In the genomic region with DNA sequence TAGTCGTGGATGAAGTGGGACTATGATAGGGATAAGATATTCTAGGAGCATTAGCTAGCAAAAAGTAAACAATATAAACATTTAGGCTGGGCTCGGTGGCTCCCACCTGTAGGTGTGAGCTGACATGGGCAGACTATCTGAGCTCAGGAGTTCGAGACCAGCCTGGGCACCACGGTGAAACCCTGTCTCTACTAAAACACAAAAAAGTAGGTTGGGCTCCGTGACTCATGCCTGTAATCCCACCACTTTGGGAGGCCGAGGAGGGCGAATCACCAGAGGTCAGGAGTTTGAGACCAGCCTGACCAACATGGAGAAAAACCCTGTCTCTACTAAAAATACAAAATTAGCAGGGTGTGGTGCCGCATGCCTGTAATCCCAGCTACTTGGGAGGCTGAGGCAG, we compare ENCODE assay signal across 7 cellular contexts. TPM values are rescaled to one million over a fixed set of nuclear protein-coding genes. Genes with fewer than 3 reads are reported as not detected.
DNase-seq lines count a peak whose midpoint lies in the region; ATAC-seq, FAIRE-seq and TF ChIP-seq lines count a peak whose summit lies in the region.
"Not testable (repeated sequence)": the region's sequence is repeated elsewhere in the genome, so short reads cannot be mapped to it uniquely, and the experiment has no call there.

No MANE protein-coding gene starts in this region.

- H3K27me3 ChIP-seq in RWPE2 (ENCODE audit: insufficient read depth, poor library complexity, severe bottlenecking); HepG2 (ENCODE audit: control insufficient read depth in 1 of 2, insufficient read depth in 2 of 2, low read length in 2 of 2); psoas muscle (ENCODE audit: insufficient read depth in 3 of 3, low read length in 2 of 3): not testable (repeated sequence)

- not testable (repeated sequence) for FAIRE-seq in HepG2 (lab: Jason Lieb, UNC)

- peaks cover 99% of the 10 kb centered on the region for H4K20me1 ChIP-seq in HepG2 (ENCODE audit: insufficient read depth, low read length)

- H3K4me3 Mint-ChIP-seq in HFFc6: peak overlapping the region; percentile 30; the same call in 1 of the 2 replicates
- H3K4me3 Mint-ChIP-seq in activated naive CD8-positive, alpha-beta T cell treated with anti-CD3 and anti-CD28 coated beads, Interleukin-2, amount 50 U/mL, for 24 hours: not testable (repeated sequence)
- peak overlapping the region in 1 of 2 donors; percentile 44 for H3K4me3 Mint-ChIP-seq in effector memory CD8-positive, alpha-beta T cell

- CTCF ChIA-PET in HepG2 (lab: Yijun Ruan, JAX; ENCODE audit: low intra/inter-chr PET ratio, low total read pairs): not testable (repeated sequence)

- H3K27ac Mint-ChIP-seq in HFFc6: peak overlapping the region; percentile 79
- peak overlapping the region; percentile 29 for H3K27ac Mint-ChIP-seq in activated naive CD8-positive, alpha-beta T cell treated with anti-CD3 and anti-CD28 coated beads, Interleukin-2, amount 50 U/mL, for 24 hours
- H3K27ac Mint-ChIP-seq in effector memory CD8-positive, alpha-beta T cell: peak overlapping the region; percentile 72 to 83

- H3K9ac ChIP-seq in HepG2 (ENCODE audit: insufficient read depth, low read depth, low read length): not testable (repeated sequence)

- not testable (repeated sequence) for BruUV-seq in HepG2 (replicated peaks; lab: Mats Ljungman, UMichigan)

- H3K27me3 Mint-ChIP-seq in HFFc6 (ENCODE audit: insufficient read depth); activated naive CD8-positive, alpha-beta T cell treated with anti-CD3 and anti-CD28 coated beads, Interleukin-2, amount 50 U/mL, for 24 hours; effector memory CD8-positive, alpha-beta T cell: not testable (repeated sequence)

- peak; percentile 62 for DNase-seq in EH (ENCODE audit: low read depth)
- peak; percentile 51 for DNase-seq in HFFc6
- DNase-seq in RWPE2 (ENCODE audit: low spot score); activated naive CD8-positive, alpha-beta T cell treated with anti-CD3 and anti-CD28 coated beads, Interleukin-2, amount 50 U/mL, for 24 hours; effector memory CD8-positive, alpha-beta T cell; HepG2 (ENCODE audit: low spot score); psoas muscle: not testable (repeated sequence)

- POLR2A ChIA-PET in HepG2 (lab: Yijun Ruan, JAX): interaction anchor here (0.7 to 23.6 kb wide), 8 partner anchors 7 to 99 kb away, joined by 4 to 319 read pairs (median 14); partner anchors contain the start of genes NFS1, RBM39 and ROMO1

- not testable (repeated sequence) for TF ChIP-seq POLR2A in HepG2 (IDR thresholded peaks at IDR 0.05; ENCODE audit: insufficient read depth in 1 of 2, low read depth in 2 of 2, low read length in 2 of 2)

- not testable (repeated sequence) for H3K9me3 ChIP-seq in RWPE2 (ENCODE audit: severe bottlenecking); HepG2 (ENCODE audit: low read length); psoas muscle

- H3K4me1 ChIP-seq in RWPE2 (ENCODE audit: insufficient read depth, poor library complexity, severe bottlenecking); HepG2 (ENCODE audit: insufficient read depth, low read length): not testable (repeated sequence)
- peaks cover 77% of the 10 kb centered on the region for H3K4me1 ChIP-seq in psoas muscle

- TF ChIP-seq CTCF in HFFc6 (IDR thresholded peaks at IDR 0.05); RWPE2 (IDR thresholded peaks at IDR 0.05; ENCODE audit: poor library complexity, severe bottlenecking); HepG2 (CRISPR knock-in tag; IDR thresholded peaks at IDR 0.05); psoas muscle (IDR thresholded peaks at IDR 0.05): not testable (repeated sequence)

- H3K4me1 Mint-ChIP-seq in HFFc6 (ENCODE audit: low read depth): peaks cover 32% of the 10 kb centered on the region
- H3K4me1 Mint-ChIP-seq in activated naive CD8-positive, alpha-beta T cell treated with anti-CD3 and anti-CD28 coated beads, Interleukin-2, amount 50 U/mL, for 24 hours: peaks cover 58% of the 10 kb centered on the region
- H3K4me1 Mint-ChIP-seq in effector memory CD8-positive, alpha-beta T cell (ENCODE audit: low read depth in 2 of 2): peaks cover 24 to 55% of the 10 kb centered on the region in 2 donors

- H3K4me3 ChIP-seq in RWPE2 (ENCODE audit: severe bottlenecking); HepG2 (replicated peaks in 1 of 3; ENCODE audit: insufficient read depth in 1 of 3, low read depth in 2 of 3, low read length in 3 of 3); psoas muscle: not testable (repeated sequence)

- TF ChIP-seq EP300 in HepG2 (IDR thresholded peaks at IDR 0.05; ENCODE audit: low read depth in 2 of 2, low read length in 2 of 2); HepG2 (CRISPR knock-in tag; IDR thresholded peaks at IDR 0.05; ENCODE audit: borderline replicate concordance): not testable (repeated sequence)

- H3K36me3 ChIP-seq in RWPE2 (ENCODE audit: low read depth) (peaks cover 100% of the 10 kb centered on the region), HepG2 (replicated peaks in 1 of 2; ENCODE audit: control insufficient read depth in 1 of 2, insufficient read depth in 2 of 2, low read length in 2 of 2) (peaks cover 73 to 96% of the 10 kb centered on the region in 2 experiments), psoas muscle (ENCODE audit: insufficient read depth in 1 of 2, low read depth in 1 of 2) (peaks cover 10 to 100% of the 10 kb centered on the region in 2 donors)

- peak; percentile 6; the same call in 1 of the 3 replicates for ATAC-seq in RWPE2 (ENCODE audit: low read depth)
- ATAC-seq in activated naive CD8-positive, alpha-beta T cell treated with anti-CD3 and anti-CD28 coated beads, Interleukin-2, amount 50 U/mL, for 24 hours: peak; percentile 18
- ATAC-seq in effector memory CD8-positive, alpha-beta T cell (replicated peaks); psoas muscle: not testable (repeated sequence)
- ATAC-seq in HepG2: peak; percentile 4

- in situ Hi-C loops in HepG2 (cut with HindIII; ENCODE audit: extremely low pct_ligation_motif_present, low pct_unique_long_range_greater_than_20kb): not testable (repeated sequence)

- H3K9me3 Mint-ChIP-seq in HFFc6; activated naive CD8-positive, alpha-beta T cell treated with anti-CD3 and anti-CD28 coated beads, Interleukin-2, amount 50 U/mL, for 24 hours; effector memory CD8-positive, alpha-beta T cell: not testable (repeated sequence)

- peaks cover 52% of the 10 kb centered on the region for H3K36me3 Mint-ChIP-seq in HFFc6 (ENCODE audit: low read depth)
- peaks cover 81% of the 10 kb centered on the region for H3K36me3 Mint-ChIP-seq in activated naive CD8-positive, alpha-beta T cell treated with anti-CD3 and anti-CD28 coated beads, Interleukin-2, amount 50 U/mL, for 24 hours (ENCODE audit: low read depth)
- peaks cover 100% of the 10 kb centered on the region for H3K36me3 Mint-ChIP-seq in effector memory CD8-positive, alpha-beta T cell (ENCODE audit: insufficient read depth)

- TF ChIP-seq RAD21 in HepG2 (CRISPR knock-in tag; IDR thresholded peaks at IDR 0.05): peak; percentile 31; the same call in 1 of the 2 replicates

- 97% methylated on average over 8 of the region's 8 CpGs for WGBS in HepG2 (ENCODE audit: low lambda C conversion rate)
- 87 to 90% (median 89%) methylated on average over 8 of the region's 8 CpGs for WGBS in psoas muscle, 3 donors

- H3K27ac ChIP-seq in RWPE2 (ENCODE audit: poor library complexity, severe bottlenecking); HepG2 (ENCODE audit: extremely low read length, insufficient read depth, low read length): not testable (repeated sequence)
- peak overlapping the region; percentile 57 for H3K27ac ChIP-seq in psoas muscle

- intact Hi-C loops in HepG2 (cut with micrococcal nuclease; ENCODE audit: unreplicated experiment): not testable (repeated sequence)
- intact Hi-C loops in psoas muscle (cut with DNase I): loop anchor here in 1 of 2 donors (10.0 kb wide), 1 partner anchor 64 kb away; no protein-coding TSS in a partner anchor

- H3K79me2 ChIP-seq in HepG2 (ENCODE audit: insufficient read depth, low read length): peaks cover 91% of the 10 kb centered on the region

- H2AFZ ChIP-seq in HepG2 (ENCODE audit: low read length): not testable (repeated sequence)

- H3K4me2 ChIP-seq in HepG2 (ENCODE audit: low read depth, low read length): not testable (repeated sequence)

RNA-seq across cellular contexts. Expression of gene ROMO1, which starts 19.1 kb away (rescaled TPM):
- total RNA-seq in HFFc6 (2021; fragmentation: NEBNext Ultra II Directional; extraction: Animal tissue kit (Norgen Biotek cat#: 25700)): 100 to 1,000 TPM; 158 to 236 (median 195) TPM
- 636 and 726 TPM in 2 replicates for total RNA-seq in HepG2 (2016; rRNA removed; fragmentation: Illumina TruSeq; extraction: Trizol)
- total RNA-seq in HepG2 (2016; cell fraction: cytosol; rRNA removed; fragmentation: Illumina TruSeq; extraction: Trizol; ENCODE audit: low read depth): 328 and 530 TPM in 2 replicates
- 687 and 846 TPM in 2 replicates for total RNA-seq in HepG2 (2016; cell fraction: insoluble cytoplasmic fraction; rRNA removed; fragmentation: Illumina TruSeq; extraction: Trizol)
- total RNA-seq in HepG2 (2016; cell fraction: membrane; rRNA removed; fragmentation: Illumina TruSeq; extraction: Trizol): 460 and 632 TPM in 2 replicates
- 223 and 226 TPM in 2 replicates for total RNA-seq in HepG2 (2016; cell fraction: nucleus; rRNA removed; fragmentation: Illumina TruSeq; extraction: Trizol)
- 688 and 755 TPM in 2 replicates for polyA plus RNA-seq in HepG2 (2011; rRNA removed)
- polyA plus RNA-seq in HepG2 (2011; cell fraction: cytosol; rRNA removed): 1,254 and 1,646 TPM in 2 replicates
- polyA plus RNA-seq in HepG2 (2011; cell fraction: nucleus; rRNA removed): 503 and 546 TPM in 2 replicates
- 282 and 451 TPM in 2 replicates for polyA plus RNA-seq in HepG2 (2012)
- polyA plus RNA-seq in HepG2 (2016; cell fraction: cytosol; fragmentation: Illumina TruSeq; extraction: Trizol; ENCODE audit: low read depth): 292 and 453 TPM in 2 replicates
- polyA plus RNA-seq in HepG2 (2016; cell fraction: insoluble cytoplasmic fraction; fragmentation: Illumina TruSeq; extraction: Trizol; ENCODE audit: low read depth): 479 and 541 TPM in 2 replicates
- polyA plus RNA-seq in HepG2 (2016; cell fraction: membrane; fragmentation: Illumina TruSeq; extraction: Trizol; ENCODE audit: low read depth): 317 and 387 TPM in 2 replicates
- polyA plus RNA-seq in HepG2 (2016; cell fraction: nucleus; fragmentation: Illumina TruSeq; extraction: Trizol; ENCODE audit: insufficient read depth, low read depth): 282 and 344 TPM in 2 replicates
- polyA minus RNA-seq in HepG2 (2011; rRNA and poly(A)+ RNA removed; ENCODE audit: low replicate concordance): 60.0 and 169 TPM in 2 replicates
- 79.8 and 108 TPM in 2 replicates for polyA minus RNA-seq in HepG2 (2011; cell fraction: cytosol; rRNA and poly(A)+ RNA removed)
- 30.8 and 37.7 TPM in 2 replicates for polyA minus RNA-seq in HepG2 (2011; cell fraction: nucleus; rRNA and poly(A)+ RNA removed)
- total RNA-seq in psoas muscle: 100 to 1,000 TPM; 133 to 172 (median 143) TPM
- 100 to 1,000 TPM; 253 to 379 (median 323) TPM for polyA plus RNA-seq in psoas muscle

RNA-seq across cellular contexts. Expression of gene NFS1, which starts 19.2 kb away (rescaled TPM):
- total RNA-seq in HFFc6 (2021; fragmentation: NEBNext Ultra II Directional; extraction: Animal tissue kit (Norgen Biotek cat#: 25700)): 10 to 100 TPM; 28.6 to 40.6 (median 34.6) TPM
- total RNA-seq in HepG2 (2016; rRNA removed; fragmentation: Illumina TruSeq; extraction: Trizol) (88.1 and 94.4 TPM in 2 replicates), psoas muscle (10 to 100 TPM; 23.6 to 45.0 (median 40.3) TPM)
- total RNA-seq in HepG2 (2016; cell fraction: cytosol; rRNA removed; fragmentation: Illumina TruSeq; extraction: Trizol; ENCODE audit: low read depth): 7.6 and 8.7 TPM in 2 replicates
- total RNA-seq in HepG2 (2016; cell fraction: insoluble cytoplasmic fraction; rRNA removed; fragmentation: Illumina TruSeq; extraction: Trizol): 82.1 and 92.4 TPM in 2 replicates
- 25.4 and 28.4 TPM in 2 replicates for total RNA-seq in HepG2 (2016; cell fraction: membrane; rRNA removed; fragmentation: Illumina TruSeq; extraction: Trizol)
- total RNA-seq in HepG2 (2016; cell fraction: nucleus; rRNA removed; fragmentation: Illumina TruSeq; extraction: Trizol): 45.9 and 47.9 TPM in 2 replicates
- polyA plus RNA-seq in HepG2 (2011; rRNA removed) (61.8 and 65.9 TPM in 2 replicates), psoas muscle (10 to 100 TPM; 19.8 to 35.2 (median 26.1) TPM)
- 56.2 and 69.5 TPM in 2 replicates for polyA plus RNA-seq in HepG2 (2011; cell fraction: cytosol; rRNA removed)
- polyA plus RNA-seq in HepG2 (2011; cell fraction: nucleus; rRNA removed): 70.7 and 72.8 TPM in 2 replicates
- polyA plus RNA-seq in HepG2 (2012): 36.7 and 39.1 TPM in 2 replicates
- 6.5 and 6.6 TPM in 2 replicates for polyA plus RNA-seq in HepG2 (2016; cell fraction: cytosol; fragmentation: Illumina TruSeq; extraction: Trizol; ENCODE audit: low read depth)
- 86.7 and 90.3 TPM in 2 replicates for polyA plus RNA-seq in HepG2 (2016; cell fraction: insoluble cytoplasmic fraction; fragmentation: Illumina TruSeq; extraction: Trizol; ENCODE audit: low read depth)
- polyA plus RNA-seq in HepG2 (2016; cell fraction: membrane; fragmentation: Illumina TruSeq; extraction: Trizol; ENCODE audit: low read depth): 16.6 and 16.9 TPM in 2 replicates
- 69.1 and 70.6 TPM in 2 replicates for polyA plus RNA-seq in HepG2 (2016; cell fraction: nucleus; fragmentation: Illumina TruSeq; extraction: Trizol; ENCODE audit: insufficient read depth, low read depth)
- polyA minus RNA-seq in HepG2 (2011; rRNA and poly(A)+ RNA removed; ENCODE audit: low replicate concordance): 67.9 and 114 TPM in 2 replicates
- polyA minus RNA-seq in HepG2 (2011; cell fraction: cytosol; rRNA and poly(A)+ RNA removed): 23.0 and 27.1 TPM in 2 replicates
- polyA minus RNA-seq in HepG2 (2011; cell fraction: nucleus; rRNA and poly(A)+ RNA removed): 20.9 and 23.7 TPM in 2 replicates

RNA-seq across cellular contexts. Expression of gene RBM39, which starts 23.7 kb away (rescaled TPM):
- 100 to 1,000 TPM; 162 to 198 (median 185) TPM for total RNA-seq in HFFc6 (2021; fragmentation: NEBNext Ultra II Directional; extraction: Animal tissue kit (Norgen Biotek cat#: 25700))
- 431 and 788 TPM in 2 replicates for total RNA-seq in HepG2 (2016; rRNA removed; fragmentation: Illumina TruSeq; extraction: Trizol)
- total RNA-seq in HepG2 (2016; cell fraction: cytosol; rRNA removed; fragmentation: Illumina TruSeq; extraction: Trizol; ENCODE audit: low read depth): 862 and 1,011 TPM in 2 replicates
- total RNA-seq in HepG2 (2016; cell fraction: insoluble cytoplasmic fraction; rRNA removed; fragmentation: Illumina TruSeq; extraction: Trizol): 445 and 791 TPM in 2 replicates
- total RNA-seq in HepG2 (2016; cell fraction: membrane; rRNA removed; fragmentation: Illumina TruSeq; extraction: Trizol): 352 and 417 TPM in 2 replicates
- 1,469 and 1,561 TPM in 2 replicates for total RNA-seq in HepG2 (2016; cell fraction: nucleus; rRNA removed; fragmentation: Illumina TruSeq; extraction: Trizol)
- 859 and 920 TPM in 2 replicates for polyA plus RNA-seq in HepG2 (2011; rRNA removed)
- 89.0 and 133 TPM in 2 replicates for polyA plus RNA-seq in HepG2 (2011; cell fraction: cytosol; rRNA removed)
- 3,125 and 3,321 TPM in 2 replicates for polyA plus RNA-seq in HepG2 (2011; cell fraction: nucleus; rRNA removed)
- polyA plus RNA-seq in HepG2 (2012): 867 and 961 TPM in 2 replicates
- 47.3 and 51.7 TPM in 2 replicates for polyA plus RNA-seq in HepG2 (2016; cell fraction: cytosol; fragmentation: Illumina TruSeq; extraction: Trizol; ENCODE audit: low read depth)
- polyA plus RNA-seq in HepG2 (2016; cell fraction: insoluble cytoplasmic fraction; fragmentation: Illumina TruSeq; extraction: Trizol; ENCODE audit: low read depth): 339 and 360 TPM in 2 replicates
- polyA plus RNA-seq in HepG2 (2016; cell fraction: membrane; fragmentation: Illumina TruSeq; extraction: Trizol; ENCODE audit: low read depth): 79.3 and 86.7 TPM in 2 replicates
- 2,644 and 2,668 TPM in 2 replicates for polyA plus RNA-seq in HepG2 (2016; cell fraction: nucleus; fragmentation: Illumina TruSeq; extraction: Trizol; ENCODE audit: insufficient read depth, low read depth)
- polyA minus RNA-seq in HepG2 (2011; rRNA and poly(A)+ RNA removed; ENCODE audit: low replicate concordance): 166 and 263 TPM in 2 replicates
- polyA minus RNA-seq in HepG2 (2011; cell fraction: cytosol; rRNA and poly(A)+ RNA removed): 91.3 and 98.3 TPM in 2 replicates
- polyA minus RNA-seq in HepG2 (2011; cell fraction: nucleus; rRNA and poly(A)+ RNA removed): 2,261 and 2,868 TPM in 2 replicates
- 100 to 1,000 TPM in 3 of 4 donors, 10 to 100 TPM in 1; 93.0 to 171 (median 139) TPM for total RNA-seq in psoas muscle
- 100 to 1,000 TPM; 115 to 151 (median 123) TPM for polyA plus RNA-seq in psoas muscle

RNA-seq across cellular contexts. Expression of gene PHF20, which starts 53.5 kb away (rescaled TPM):
- 10 to 100 TPM; 31.5 to 40.9 (median 36.2) TPM for total RNA-seq in HFFc6 (2021; fragmentation: NEBNext Ultra II Directional; extraction: Animal tissue kit (Norgen Biotek cat#: 25700))
- total RNA-seq in HepG2 (2016; rRNA removed; fragmentation: Illumina TruSeq; extraction: Trizol) (34.1 and 43.3 TPM in 2 replicates), psoas muscle (10 to 100 TPM; 57.7 to 97.9 (median 68.4) TPM)
- total RNA-seq in HepG2 (2016; cell fraction: cytosol; rRNA removed; fragmentation: Illumina TruSeq; extraction: Trizol; ENCODE audit: low read depth): 56.7 and 61.5 TPM in 2 replicates
- 35.4 and 40.8 TPM in 2 replicates for total RNA-seq in HepG2 (2016; cell fraction: insoluble cytoplasmic fraction; rRNA removed; fragmentation: Illumina TruSeq; extraction: Trizol)
- total RNA-seq in HepG2 (2016; cell fraction: membrane; rRNA removed; fragmentation: Illumina TruSeq; extraction: Trizol): 47.8 and 49.1 TPM in 2 replicates
- total RNA-seq in HepG2 (2016; cell fraction: nucleus; rRNA removed; fragmentation: Illumina TruSeq; extraction: Trizol): 37.0 and 43.8 TPM in 2 replicates
- polyA plus RNA-seq in HepG2 (2011; rRNA removed) (18.5 and 22.8 TPM in 2 replicates), psoas muscle (10 to 100 TPM; 32.1 to 95.7 (median 58.6) TPM)
- 21.6 and 23.5 TPM in 2 replicates for polyA plus RNA-seq in HepG2 (2011; cell fraction: cytosol; rRNA removed)
- polyA plus RNA-seq in HepG2 (2011; cell fraction: nucleus; rRNA removed): 14.7 and 18.5 TPM in 2 replicates
- 36.8 and 41.9 TPM in 2 replicates for polyA plus RNA-seq in HepG2 (2012)
- polyA plus RNA-seq in HepG2 (2016; cell fraction: cytosol; fragmentation: Illumina TruSeq; extraction: Trizol; ENCODE audit: low read depth): 22.9 and 31.3 TPM in 2 replicates
- 32.6 and 36.2 TPM in 2 replicates for polyA plus RNA-seq in HepG2 (2016; cell fraction: insoluble cytoplasmic fraction; fragmentation: Illumina TruSeq; extraction: Trizol; ENCODE audit: low read depth)
- polyA plus RNA-seq in HepG2 (2016; cell fraction: membrane; fragmentation: Illumina TruSeq; extraction: Trizol; ENCODE audit: low read depth): 22.4 and 30.8 TPM in 2 replicates
- 23.9 and 28.8 TPM in 2 replicates for polyA plus RNA-seq in HepG2 (2016; cell fraction: nucleus; fragmentation: Illumina TruSeq; extraction: Trizol; ENCODE audit: insufficient read depth, low read depth)
- 44.9 and 77.1 TPM in 2 replicates for polyA minus RNA-seq in HepG2 (2011; rRNA and poly(A)+ RNA removed; ENCODE audit: low replicate concordance)
- 19.8 and 22.3 TPM in 2 replicates for polyA minus RNA-seq in HepG2 (2011; cell fraction: cytosol; rRNA and poly(A)+ RNA removed)
- 53.6 and 69.2 TPM in 2 replicates for polyA minus RNA-seq in HepG2 (2011; cell fraction: nucleus; rRNA and poly(A)+ RNA removed)

RNA-seq across cellular contexts. Expression of gene CPNE1, which starts 53.6 kb away (rescaled TPM):
- 100 to 1,000 TPM; 200 to 230 (median 213) TPM for total RNA-seq in HFFc6 (2021; fragmentation: NEBNext Ultra II Directional; extraction: Animal tissue kit (Norgen Biotek cat#: 25700))
- total RNA-seq in HepG2 (2016; rRNA removed; fragmentation: Illumina TruSeq; extraction: Trizol): 431 and 439 TPM in 2 replicates
- 101 and 106 TPM in 2 replicates for total RNA-seq in HepG2 (2016; cell fraction: cytosol; rRNA removed; fragmentation: Illumina TruSeq; extraction: Trizol; ENCODE audit: low read depth)
- total RNA-seq in HepG2 (2016; cell fraction: insoluble cytoplasmic fraction; rRNA removed; fragmentation: Illumina TruSeq; extraction: Trizol): 375 and 428 TPM in 2 replicates
- total RNA-seq in HepG2 (2016; cell fraction: membrane; rRNA removed; fragmentation: Illumina TruSeq; extraction: Trizol): 226 and 229 TPM in 2 replicates
- total RNA-seq in HepG2 (2016; cell fraction: nucleus; rRNA removed; fragmentation: Illumina TruSeq; extraction: Trizol): 227 and 285 TPM in 2 replicates
- polyA plus RNA-seq in HepG2 (2011; rRNA removed): 369 and 408 TPM in 2 replicates
- polyA plus RNA-seq in HepG2 (2011; cell fraction: cytosol; rRNA removed): 458 and 619 TPM in 2 replicates
- 810 and 933 TPM in 2 replicates for polyA plus RNA-seq in HepG2 (2011; cell fraction: nucleus; rRNA removed)
- 457 and 478 TPM in 2 replicates for polyA plus RNA-seq in HepG2 (2012)
- polyA plus RNA-seq in HepG2 (2016; cell fraction: cytosol; fragmentation: Illumina TruSeq; extraction: Trizol; ENCODE audit: low read depth): 121 and 137 TPM in 2 replicates
- 374 and 508 TPM in 2 replicates for polyA plus RNA-seq in HepG2 (2016; cell fraction: insoluble cytoplasmic fraction; fragmentation: Illumina TruSeq; extraction: Trizol; ENCODE audit: low read depth)
- polyA plus RNA-seq in HepG2 (2016; cell fraction: membrane; fragmentation: Illumina TruSeq; extraction: Trizol; ENCODE audit: low read depth): 213 and 247 TPM in 2 replicates
- polyA plus RNA-seq in HepG2 (2016; cell fraction: nucleus; fragmentation: Illumina TruSeq; extraction: Trizol; ENCODE audit: insufficient read depth, low read depth): 541 and 549 TPM in 2 replicates
- 283 and 707 TPM in 2 replicates for polyA minus RNA-seq in HepG2 (2011; rRNA and poly(A)+ RNA removed; ENCODE audit: low replicate concordance)
- 243 and 283 TPM in 2 replicates for polyA minus RNA-seq in HepG2 (2011; cell fraction: cytosol; rRNA and poly(A)+ RNA removed)
- 258 and 260 TPM in 2 replicates for polyA minus RNA-seq in HepG2 (2011; cell fraction: nucleus; rRNA and poly(A)+ RNA removed)
- 10 to 100 TPM; 55.9 to 75.4 (median 67.1) TPM for total RNA-seq in psoas muscle
- 10 to 100 TPM; 59.5 to 62.1 (median 61.6) TPM for polyA plus RNA-seq in psoas muscle

Comparison
In these comparisons a context has a peak if more than half of its experiments do, and no peak if none do; other contexts are left out.
1. H3K27ac Mint-ChIP-seq: peak in every context shown above with its lines; median percentile 79 in HFFc6; 78 in effector memory CD8-positive, alpha-beta T cell; 29 in activated naive CD8-positive, alpha-beta T cell treated with anti-CD3 and anti-CD28 coated beads, Interleukin-2, amount 50 U/mL, for 24 hours.